ENCODE assay signal across 9 cellular contexts in genomic region chr20:23810349-23810748, GRCh38. TPM values are rescaled to one million over a fixed set of nuclear protein-coding genes. Genes with fewer than 3 reads are reported as not detected.
"Had no signal": no experiment of that assay in that cellular context is flagged by ENCODE, and none has a peak within 500 bp of the region (broad histone marks: within the 10 kb centered on the region; RNA-seq: fewer than 3 reads in every experiment).

No MANE protein-coding gene starts in this region.

RNA-seq across cellular contexts. Expression of gene CST2, which starts 16.2 kb away (rescaled TPM):
- total RNA-seq: NCI-H460, OCI-LY7, PC-3, PC-9, Peyer's patch, SJCRH30, SJSA1, SK-MEL-5 had no signal
- polyA plus RNA-seq: SK-N-SH had no signal

RNA-seq across cellular contexts. Expression of gene CST1, which starts 59.6 kb away (rescaled TPM):
- total RNA-seq: NCI-H460, OCI-LY7, Peyer's patch, SJCRH30, SJSA1 had no signal
- polyA plus RNA-seq: SK-N-SH had no signal
